In genomic region chr19:1274081-1274851, GRCh38 we compare ENCODE assay signal across 8 cellular contexts. TPM values are rescaled to one million over a fixed set of nuclear protein-coding genes. Genes with fewer than 3 reads are reported as not detected.
DNase-seq lines count a peak whose midpoint lies in the region; ATAC-seq and TF ChIP-seq lines count a peak whose summit lies in the region.

No MANE protein-coding gene starts in this region.

- no peaks in the 10 kb centered on the region for H3K27me3 Mint-ChIP-seq in activated T-helper 1 cell treated with anti-CD3 and anti-CD28 coated beads, Interleukin-12 subunit alpha, Interleukin-12 subunit beta, Interleukin-2, Interleukin-4 antibody, amounts not matched to agents 30 ng/mL and 10 ng/mL and 1 ng/mL, durations not matched to agents 14 hours and 24 hours and 36 hours (ENCODE audit: insufficient read depth)

- H3K4me3 Mint-ChIP-seq in activated T-helper 1 cell treated with anti-CD3 and anti-CD28 coated beads, Interleukin-12 subunit alpha, Interleukin-12 subunit beta, Interleukin-2, Interleukin-4 antibody, amounts not matched to agents 30 ng/mL and 10 ng/mL and 1 ng/mL, durations not matched to agents 14 hours and 24 hours and 36 hours = peak overlapping the region; percentile 68

- no peaks in the 10 kb centered on the region for H3K9me3 Mint-ChIP-seq in activated T-helper 1 cell treated with anti-CD3 and anti-CD28 coated beads, Interleukin-12 subunit alpha, Interleukin-12 subunit beta, Interleukin-2, Interleukin-4 antibody, amounts not matched to agents 30 ng/mL and 10 ng/mL and 1 ng/mL, durations not matched to agents 14 hours and 24 hours and 36 hours

- peak overlapping the region; percentile 83 for H3K9ac ChIP-seq in iPS-18a (ENCODE audit: low read length)
- H3K9ac ChIP-seq in stomach smooth muscle (ENCODE audit: low read length in 2 of 2) = peak overlapping the region in 1 of 2 donors; percentile 34

- peaks cover 33% of the 10 kb centered on the region for H3K4me1 Mint-ChIP-seq in activated T-helper 1 cell treated with anti-CD3 and anti-CD28 coated beads, Interleukin-12 subunit alpha, Interleukin-12 subunit beta, Interleukin-2, Interleukin-4 antibody, amounts not matched to agents 30 ng/mL and 10 ng/mL and 1 ng/mL, durations not matched to agents 14 hours and 24 hours and 36 hours (ENCODE audit: low read depth)

- H3K4me1 ChIP-seq in iPS-18a (ENCODE audit: control insufficient read depth, low read depth, low read length) (peaks cover 11% of the 10 kb centered on the region), stomach smooth muscle (ENCODE audit: control insufficient read depth, insufficient read depth, low read length) (peaks cover 66% of the 10 kb centered on the region)

- peak; percentile 44 for DNase-seq in NCI-H82 (lab: John Stamatoyannopoulos, UW)
- no peak for DNase-seq in NCI-H82 treated with DMSO at 0.1 percent for 48 hours (lab: John Stamatoyannopoulos, UW; ENCODE audit: unreplicated experiment)
- DNase-seq in activated T-helper 1 cell treated with anti-CD3 and anti-CD28 coated beads, Interleukin-12 subunit alpha, Interleukin-12 subunit beta, Interleukin-2, Interleukin-4 antibody, amounts not matched to agents 30 ng/mL and 10 ng/mL and 1 ng/mL, durations not matched to agents 14 hours and 24 hours and 36 hours (ENCODE audit: low spot score) = no peak
- no peak for DNase-seq in activated gamma-delta T cell (lab: John Stamatoyannopoulos, UW)
- no peak for DNase-seq in HEK293T (ENCODE audit: extremely low spot score)

- intact Hi-C loops in activated T-helper 1 cell treated with anti-CD3 and anti-CD28 coated beads, Interleukin-12 subunit alpha, Interleukin-12 subunit beta, Interleukin-2, Interleukin-4 antibody, amounts not matched to agents 30 ng/mL and 10 ng/mL and 1 ng/mL, durations not matched to agents 14 hours and 24 hours and 36 hours (cut with micrococcal nuclease) = no loop called here

- ATAC-seq in activated CD4-positive, CD25-positive, alpha-beta regulatory T cell treated with anti-CD3 and anti-CD28 coated beads, Interleukin-2, amount 50 U/mL, for 24 hours = no peak

- H3K9me3 ChIP-seq in iPS-18a (ENCODE audit: control insufficient read depth, low read depth, low read length) (no peaks in the 10 kb centered on the region), stomach smooth muscle (ENCODE audit: control insufficient read depth in 2 of 2, low read length in 2 of 2) (no peaks in the 10 kb centered on the region)

- H3K36me3 ChIP-seq in iPS-18a (ENCODE audit: control insufficient read depth, low read depth, low read length) (peaks cover 52% of the 10 kb centered on the region), stomach smooth muscle (ENCODE audit: control insufficient read depth in 2 of 2, insufficient read depth in 2 of 2, low read length in 2 of 2) (peaks cover 38 to 39% of the 10 kb centered on the region in 2 donors)

- H3K27ac Mint-ChIP-seq in activated T-helper 1 cell treated with anti-CD3 and anti-CD28 coated beads, Interleukin-12 subunit alpha, Interleukin-12 subunit beta, Interleukin-2, Interleukin-4 antibody, amounts not matched to agents 30 ng/mL and 10 ng/mL and 1 ng/mL, durations not matched to agents 14 hours and 24 hours and 36 hours = peak overlapping the region; percentile 74

- peaks cover 53% of the 10 kb centered on the region for H3K36me3 Mint-ChIP-seq in activated T-helper 1 cell treated with anti-CD3 and anti-CD28 coated beads, Interleukin-12 subunit alpha, Interleukin-12 subunit beta, Interleukin-2, Interleukin-4 antibody, amounts not matched to agents 30 ng/mL and 10 ng/mL and 1 ng/mL, durations not matched to agents 14 hours and 24 hours and 36 hours (ENCODE audit: low read depth)

- POLR2A ChIA-PET in HEK293T (lab: Yijun Ruan, JAX) = interaction anchor here (0.9 to 2.7 kb wide), 6 partner anchors 9 to 30 kb away, joined by 3 to 18 read pairs (median 4); no protein-coding TSS in a partner anchor

- H3K27me3 ChIP-seq in iPS-18a (ENCODE audit: control insufficient read depth, insufficient read depth, low read length) (no peaks in the 10 kb centered on the region), stomach smooth muscle (ENCODE audit: control insufficient read depth in 1 of 2, insufficient read depth in 2 of 2, low read length in 2 of 2) (no peaks in the 10 kb centered on the region)

- H3K4me3 ChIP-seq in iPS-18a (ENCODE audit: low read length) (peak overlapping the region; percentile 76), stomach smooth muscle (ENCODE audit: low read length in 2 of 2) (peak overlapping the region; percentile 26 to 85)

- H3K27ac ChIP-seq in iPS-18a (ENCODE audit: low read length) = peak overlapping the region; percentile 47
- peak overlapping the region; percentile 87 for H3K27ac ChIP-seq in stomach smooth muscle (ENCODE audit: low read length)

- CTCF ChIA-PET in HEK293T (lab: Yijun Ruan, JAX) = interaction anchor here (2.0 kb wide), 1 partner anchor 30 kb away, joined by 20 read pairs; no protein-coding TSS in a partner anchor

TF ChIP-seq in HEK293T, 16 proteins besides CTCF, POLR2A, EP300 and RAD21:
- TF ChIP-seq LEF1 (IDR thresholded peaks at IDR 0.05; ENCODE audit: borderline replicate concordance) (no peak), TARDBP (IDR thresholded peaks at IDR 0.05) (no peak), ZNF384 (IDR thresholded peaks at IDR 0.05) (no peak), NFRKB (IDR thresholded peaks at IDR 0.05) (no peak), HDGF (IDR thresholded peaks at IDR 0.05; ENCODE audit: borderline replicate concordance) (no peak), SUZ12 (IDR thresholded peaks at IDR 0.05) (no peak)

RNA-seq across cellular contexts. Expression of gene FAM174C, which starts 1.1 kb away (rescaled TPM):
- 119 and 128 TPM in 2 replicates for total RNA-seq in activated T-helper 1 cell treated with anti-CD3 and anti-CD28 coated beads, Interleukin-12 subunit alpha, Interleukin-12 subunit beta, Interleukin-2, Interleukin-4 antibody, amounts not matched to agents 30 ng/mL and 10 ng/mL and 1 ng/mL, durations not matched to agents 14 hours and 24 hours and 36 hours

RNA-seq across cellular contexts. Expression of gene CIRBP, which starts 5.1 kb away (rescaled TPM):
- 245 and 256 TPM in 2 replicates for total RNA-seq in activated T-helper 1 cell treated with anti-CD3 and anti-CD28 coated beads, Interleukin-12 subunit alpha, Interleukin-12 subunit beta, Interleukin-2, Interleukin-4 antibody, amounts not matched to agents 30 ng/mL and 10 ng/mL and 1 ng/mL, durations not matched to agents 14 hours and 24 hours and 36 hours

RNA-seq across cellular contexts. Expression of gene EFNA2, which starts 11.4 kb away (rescaled TPM):
- not detected in 2 replicates for total RNA-seq in activated T-helper 1 cell treated with anti-CD3 and anti-CD28 coated beads, Interleukin-12 subunit alpha, Interleukin-12 subunit beta, Interleukin-2, Interleukin-4 antibody, amounts not matched to agents 30 ng/mL and 10 ng/mL and 1 ng/mL, durations not matched to agents 14 hours and 24 hours and 36 hours

RNA-seq across cellular contexts. Expression of gene MIDN, which starts 25.9 kb away (rescaled TPM):
- total RNA-seq in activated T-helper 1 cell treated with anti-CD3 and anti-CD28 coated beads, Interleukin-12 subunit alpha, Interleukin-12 subunit beta, Interleukin-2, Interleukin-4 antibody, amounts not matched to agents 30 ng/mL and 10 ng/mL and 1 ng/mL, durations not matched to agents 14 hours and 24 hours and 36 hours = 87.6 and 91.6 TPM in 2 replicates

RNA-seq across cellular contexts. Expression of gene ATP5F1D, which starts 32.7 kb away (rescaled TPM):
- 234 and 239 TPM in 2 replicates for total RNA-seq in activated T-helper 1 cell treated with anti-CD3 and anti-CD28 coated beads, Interleukin-12 subunit alpha, Interleukin-12 subunit beta, Interleukin-2, Interleukin-4 antibody, amounts not matched to agents 30 ng/mL and 10 ng/mL and 1 ng/mL, durations not matched to agents 14 hours and 24 hours and 36 hours
